Comparison of ENCODE assay signal across 18 cellular contexts in genomic region chr1:56566040-56566774, GRCh38. TPM values are rescaled to one million over a fixed set of nuclear protein-coding genes. Genes with fewer than 3 reads are reported as not detected.
A peak's percentile ranks its signal among the peaks of the same experiment; 100 is the strongest.
DNase-seq lines count a peak whose midpoint lies in the region; ATAC-seq and TF ChIP-seq lines count a peak whose summit lies in the region.
"Had no signal": no experiment of that assay in that cellular context is flagged by ENCODE, and none has a peak within 500 bp of the region (broad histone marks: within the 10 kb centered on the region; RNA-seq: fewer than 3 reads in every experiment).

No MANE protein-coding gene starts in this region.

- intact Hi-C loops in left ventricle myocardium superior (cut with micrococcal nuclease), result no loop called here

- H2AFZ ChIP-seq in ACC112 (ENCODE audit: low read length, unreplicated experiment), result no peak overlapping the region

- POLR2A ChIA-PET in activated CD4-positive, alpha-beta memory T cell treated with anti-CD3 and anti-CD28 coated beads, Interleukin-2, amount 10 ng/mL, durations not matched to agents 7 days and 5 days (lab: Charles Lee), result no interaction called here

- H3K36me3 ChIP-seq in ACC112 (ENCODE audit: insufficient read depth, low read length) (peaks cover 20% of the 10 kb centered on the region), SJSA1 (no peaks in the 10 kb centered on the region; the same call in 1 of the 2 replicates)
- H3K36me3 ChIP-seq: adrenal gland had no signal

- H3K27me3 Mint-ChIP-seq in neural crest cell (ENCODE audit: low read depth), result no peaks in the 10 kb centered on the region
- peaks cover 1% of the 10 kb centered on the region for H3K27me3 Mint-ChIP-seq in activated CD4-positive, alpha-beta memory T cell treated with anti-CD3 and anti-CD28 coated beads, Interleukin-2, amount 10 ng/mL, durations not matched to agents 7 days and 5 days

- H3K27me3 ChIP-seq in ACC112 (ENCODE audit: insufficient read depth, low read length) (no peaks in the 10 kb centered on the region), SJSA1 (replicated peaks) (no peaks in the 10 kb centered on the region)
- H3K27me3 ChIP-seq: adrenal gland had no signal

- DNase-seq in SJSA1 (ENCODE audit: low read depth in 1 of 2, low spot score in 2 of 2) (peak in 1 of 2 experiments; percentile 59), left ventricle myocardium superior (no peak), neural crest cell (ENCODE audit: low read depth, low spot score) (no peak)
- no peak for DNase-seq in activated CD4-positive, alpha-beta memory T cell treated with anti-CD3 and anti-CD28 coated beads, Interleukin-2, amount 10 ng/mL, durations not matched to agents 7 days and 5 days
- DNase-seq in stimulated activated CD8-positive, alpha-beta memory T cell treated with anti-CD3 and anti-CD28 coated beads, Interleukin-4, amount 100 ng/mL, for 48 hours, result no peak
- DNase-seq: adrenal gland; DMS153; MM.1S; natural killer cell; NCI-H1930; SHP77; stimulated activated naive CD8-positive, alpha-beta T cell treated with anti-CD3 and anti-CD28 coated beads, Interleukin-15, Interleukin-2, amounts not matched to agents 100 U/mL and 50 U/mL, for 24 hours; T-helper 17 cell had no signal

- H3K9me3 ChIP-seq in SJSA1 (replicated peaks), result no peaks in the 10 kb centered on the region
- H3K9me3 ChIP-seq: adrenal gland had no signal

- H3K79me2 ChIP-seq in ACC112 (ENCODE audit: control insufficient read depth, insufficient read depth, low read length, unreplicated experiment), result peaks cover 87% of the 10 kb centered on the region

- H3K27ac Mint-ChIP-seq in neural crest cell (ENCODE audit: unreplicated experiment), result no peak overlapping the region
- no peak overlapping the region for H3K27ac Mint-ChIP-seq in activated CD4-positive, alpha-beta memory T cell treated with anti-CD3 and anti-CD28 coated beads, Interleukin-2, amount 10 ng/mL, durations not matched to agents 7 days and 5 days
- H3K27ac Mint-ChIP-seq: IgD-negative memory B cell, natural killer cell, T-helper 17 cell had no signal

- H3K4me1 ChIP-seq in ACC112 (ENCODE audit: control insufficient read depth, insufficient read depth, low read length, unreplicated experiment) (peaks cover 44% of the 10 kb centered on the region), SJSA1 (replicated peaks) (peaks cover 41% of the 10 kb centered on the region)

- H3K4me3 Mint-ChIP-seq in neural crest cell, result peak overlapping the region; percentile 26
- H3K4me3 Mint-ChIP-seq in activated CD4-positive, alpha-beta memory T cell treated with anti-CD3 and anti-CD28 coated beads, Interleukin-2, amount 10 ng/mL, durations not matched to agents 7 days and 5 days, result no peak overlapping the region
- H3K4me3 Mint-ChIP-seq: natural killer cell, T-helper 17 cell had no signal

- peaks cover 73% of the 10 kb centered on the region for H3K4me1 Mint-ChIP-seq in neural crest cell
- H3K4me1 Mint-ChIP-seq in activated CD4-positive, alpha-beta memory T cell treated with anti-CD3 and anti-CD28 coated beads, Interleukin-2, amount 10 ng/mL, durations not matched to agents 7 days and 5 days, result no peaks in the 10 kb centered on the region
- H3K4me1 Mint-ChIP-seq: T-helper 17 cell had no signal

- no peaks in the 10 kb centered on the region for H3K9me3 Mint-ChIP-seq in neural crest cell
- no peaks in the 10 kb centered on the region for H3K9me3 Mint-ChIP-seq in activated CD4-positive, alpha-beta memory T cell treated with anti-CD3 and anti-CD28 coated beads, Interleukin-2, amount 10 ng/mL, durations not matched to agents 7 days and 5 days
- H3K9me3 Mint-ChIP-seq: IgD-negative memory B cell, natural killer cell had no signal

- ATAC-seq in left ventricle myocardium superior (peak; percentile 47), HG03354 (IDR thresholded peaks at IDR 0.05; ENCODE audit: poor library complexity, severe bottlenecking, unreplicated experiment) (no peak), GM21360 (IDR thresholded peaks at IDR 0.05; ENCODE audit: unreplicated experiment) (no peak)
- ATAC-seq: natural killer cell; stimulated activated naive CD8-positive, alpha-beta T cell treated with anti-CD3 and anti-CD28 coated beads, Interleukin-15, Interleukin-2, amounts not matched to agents 100 U/mL and 50 U/mL, for 24 hours; T-helper 17 cell had no signal

- no peak for TF ChIP-seq CTCF in neural crest cell (conservative IDR thresholded peaks at IDR 0.05)

- H3K27ac ChIP-seq in ACC112 (ENCODE audit: low read depth, low read length) (peak overlapping the region; percentile 16; the same call in 1 of the 2 replicates), SJSA1 (peak overlapping the region; percentile 82)
- H3K27ac ChIP-seq: adrenal gland, C4-2B had no signal

- H3K36me3 Mint-ChIP-seq in neural crest cell (ENCODE audit: low read depth), result no peaks in the 10 kb centered on the region
- H3K36me3 Mint-ChIP-seq in activated CD4-positive, alpha-beta memory T cell treated with anti-CD3 and anti-CD28 coated beads, Interleukin-2, amount 10 ng/mL, durations not matched to agents 7 days and 5 days (ENCODE audit: low read depth), result no peaks in the 10 kb centered on the region
- H3K36me3 Mint-ChIP-seq: natural killer cell had no signal

- CTCF ChIA-PET in activated CD4-positive, alpha-beta memory T cell treated with anti-CD3 and anti-CD28 coated beads, Interleukin-2, amount 10 ng/mL, durations not matched to agents 7 days and 5 days (lab: Charles Lee), result no interaction called here

- H3K4me3 ChIP-seq in ACC112 (ENCODE audit: low read depth, low read length) (no peak overlapping the region), SJSA1 (no peak overlapping the region)
- H3K4me3 ChIP-seq: adrenal gland had no signal

RNA-seq across cellular contexts. Expression of gene PLPP3, which starts 13.2 kb away (rescaled TPM):
- 14.7 and 17.5 TPM in 2 replicates for total RNA-seq in SJSA1 (2014; rRNA removed; shearing (Covaris generic))
- total RNA-seq in left ventricle myocardium superior (140 TPM), neural crest cell (21.2 and 24.7 TPM in 2 replicates)
- not detected for total RNA-seq in activated CD4-positive, alpha-beta memory T cell treated with anti-CD3 and anti-CD28 coated beads, Interleukin-2, amount 10 ng/mL, durations not matched to agents 7 days and 5 days

Comparison
In these comparisons a context has a peak if more than half of its experiments do, and no peak if none do; other contexts are left out.
1. RNA of gene PLPP3, which starts 13.2 kb away (total RNA-seq): 140 TPM in left ventricle myocardium superior (single experiment), 21.2 to 24.7 TPM in neural crest cell and 14.7 to 17.5 TPM in SJSA1; not detected in activated CD4-positive, alpha-beta memory T cell treated with anti-CD3 and anti-CD28 coated beads, Interleukin-2, amount 10 ng/mL, durations not matched to agents 7 days and 5 days; every median in the first group is over 10 times any median in the second.